In the genomic region with DNA sequence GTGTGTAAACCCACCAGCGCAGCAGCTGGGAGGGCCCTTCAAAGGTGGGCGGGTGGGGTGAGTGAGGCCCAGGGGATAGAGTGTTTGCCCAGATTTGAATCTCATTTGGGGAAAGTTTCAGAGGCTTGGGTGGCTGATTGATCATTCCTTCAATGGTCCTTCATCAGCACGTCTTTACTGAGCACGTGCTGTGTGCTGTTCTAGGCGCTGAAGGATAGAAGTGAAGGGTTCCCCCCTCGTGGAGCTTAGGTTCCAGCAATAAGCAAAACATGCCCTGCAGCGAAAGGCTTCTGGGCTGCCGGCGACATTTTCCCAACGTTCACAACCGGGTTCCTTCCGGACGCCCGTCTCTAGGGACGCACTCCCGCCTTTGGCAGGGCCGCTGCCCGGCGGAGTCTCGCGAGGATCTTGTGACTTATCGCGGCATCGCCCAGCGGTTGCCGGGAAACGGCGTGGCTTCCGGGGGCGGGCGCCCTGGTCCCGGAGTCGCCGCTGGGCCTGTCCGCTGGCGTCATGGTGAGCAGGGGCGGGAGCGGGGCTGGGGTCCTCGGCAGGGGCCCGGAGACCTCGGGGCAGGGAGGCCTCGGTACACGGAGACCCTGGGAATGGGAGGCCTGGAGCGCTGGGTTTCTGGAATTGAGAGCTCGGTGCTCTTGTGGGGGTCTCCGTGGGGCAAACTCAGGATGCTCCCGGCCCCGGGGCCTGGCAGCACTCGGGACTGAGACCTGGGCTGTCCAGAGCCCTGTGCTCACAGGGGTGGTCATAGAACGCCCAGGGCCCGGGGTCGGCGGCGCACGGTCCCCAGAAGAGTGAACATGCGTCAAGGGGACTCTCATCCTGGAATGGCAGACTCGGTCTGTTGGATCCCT, we compare ENCODE assay signal across 2 cellular contexts.
A peak's percentile ranks its signal among the peaks of the same experiment; 100 is the strongest.
TF ChIP-seq lines count a peak whose summit lies in the region.

No MANE protein-coding gene starts in this region.

TF ChIP-seq in HEK293T, 16 proteins besides CTCF, POLR2A, EP300 and RAD21:
- TF ChIP-seq HDGF (IDR thresholded peaks at IDR 0.05; ENCODE audit: borderline replicate concordance) = no peak
- peak; percentile 50; the same call in 1 of the 2 replicates for TF ChIP-seq ELF4 (IDR thresholded peaks at IDR 0.05)
- TF ChIP-seq L3MBTL2 (conservative IDR thresholded peaks at IDR 0.05) = peak; percentile 99
- TF ChIP-seq SP1 (IDR thresholded peaks at IDR 0.05) = peak; percentile 80
- peak; percentile 49; the same call in 1 of the 2 replicates for TF ChIP-seq CTBP1 (IDR thresholded peaks at IDR 0.05; ENCODE audit: borderline replicate concordance)
- TF ChIP-seq FOXA1 (IDR thresholded peaks at IDR 0.05) = no peak

TF ChIP-seq in GM12878, 131 proteins besides CTCF, POLR2A, EP300 and RAD21 (continued from another document and continues in another):
- TF ChIP-seq CBX3 (IDR thresholded peaks at IDR 0.05; ENCODE audit: borderline replicate concordance, low read depth) = no peak
- no peak for TF ChIP-seq PAX8 (IDR thresholded peaks at IDR 0.05)
- TF ChIP-seq ATF2 (IDR thresholded peaks at IDR 0.05; ENCODE audit: low read length) = no peak
- TF ChIP-seq RUNX3 (IDR thresholded peaks at IDR 0.05; ENCODE audit: low read length) = no peak
- TF ChIP-seq LARP7 (IDR thresholded peaks at IDR 0.05) = no peak
- peak in 1 of 2 experiments; percentile 74; a peak in 2 of 4 replicates for TF ChIP-seq BHLHE40 (IDR thresholded peaks at IDR 0.05; ENCODE audit: borderline replicate concordance in 1 of 2, low read depth in 2 of 2, low read length in 1 of 2)
- TF ChIP-seq PAX5 (IDR thresholded peaks at IDR 0.05; ENCODE audit: borderline replicate concordance, low read depth, low read length) = peak; percentile 18; the same call in 1 of the 2 replicates
- TF ChIP-seq RBBP5 (conservative IDR thresholded peaks at IDR 0.05) = no peak
- no peak for TF ChIP-seq TARDBP (IDR thresholded peaks at IDR 0.05; ENCODE audit: borderline replicate concordance)
- TF ChIP-seq SREBF2 (IDR thresholded peaks at IDR 0.05; ENCODE audit: low read length) = no peak
- TF ChIP-seq RAD51 (IDR thresholded peaks at IDR 0.05) = no peak
- TF ChIP-seq MAX (IDR thresholded peaks at IDR 0.05; ENCODE audit: low read depth, low read length) = no peak
- TF ChIP-seq E2F4 (IDR thresholded peaks at IDR 0.05; ENCODE audit: low read depth, low read length) = no peak
- TF ChIP-seq, protein P1, sequence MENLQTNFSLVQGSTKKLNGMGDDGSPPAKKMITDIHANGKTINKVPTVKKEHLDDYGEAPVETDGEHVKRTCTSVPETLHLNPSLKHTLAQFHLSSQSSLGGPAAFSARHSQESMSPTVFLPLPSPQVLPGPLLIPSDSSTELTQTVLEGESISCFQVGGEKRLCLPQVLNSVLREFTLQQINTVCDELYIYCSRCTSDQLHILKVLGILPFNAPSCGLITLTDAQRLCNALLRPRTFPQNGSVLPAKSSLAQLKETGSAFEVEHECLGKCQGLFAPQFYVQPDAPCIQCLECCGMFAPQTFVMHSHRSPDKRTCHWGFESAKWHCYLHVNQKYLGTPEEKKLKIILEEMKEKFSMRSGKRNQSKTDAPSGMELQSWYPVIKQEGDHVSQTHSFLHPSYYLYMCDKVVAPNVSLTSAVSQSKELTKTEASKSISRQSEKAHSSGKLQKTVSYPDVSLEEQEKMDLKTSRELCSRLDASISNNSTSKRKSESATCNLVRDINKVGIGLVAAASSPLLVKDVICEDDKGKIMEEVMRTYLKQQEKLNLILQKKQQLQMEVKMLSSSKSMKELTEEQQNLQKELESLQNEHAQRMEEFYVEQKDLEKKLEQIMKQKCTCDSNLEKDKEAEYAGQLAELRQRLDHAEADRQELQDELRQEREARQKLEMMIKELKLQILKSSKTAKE (IDR thresholded peaks at IDR 0.05; ENCODE audit: low read depth, poor library complexity, severe bottlenecking) = no peak
- no peak for TF ChIP-seq KAT2A (conservative IDR thresholded peaks at IDR 0.05; ENCODE audit: control insufficient read depth, low read depth, low read length)
- no peak for TF ChIP-seq ZNF217 (IDR thresholded peaks at IDR 0.05)
- no peak for TF ChIP-seq JUND (IDR thresholded peaks at IDR 0.05; ENCODE audit: low read depth, low read length)
- TF ChIP-seq ZNF207 (IDR thresholded peaks at IDR 0.05; ENCODE audit: borderline replicate concordance) = no peak
- no peak for TF ChIP-seq SP1 (IDR thresholded peaks at IDR 0.05; ENCODE audit: low read depth, low read length)
- TF ChIP-seq CBFB (IDR thresholded peaks at IDR 0.05; ENCODE audit: low read depth) = no peak
- no peak for TF ChIP-seq FOXM1 (IDR thresholded peaks at IDR 0.05; ENCODE audit: low read depth, low read length)
- TF ChIP-seq, protein P2, sequence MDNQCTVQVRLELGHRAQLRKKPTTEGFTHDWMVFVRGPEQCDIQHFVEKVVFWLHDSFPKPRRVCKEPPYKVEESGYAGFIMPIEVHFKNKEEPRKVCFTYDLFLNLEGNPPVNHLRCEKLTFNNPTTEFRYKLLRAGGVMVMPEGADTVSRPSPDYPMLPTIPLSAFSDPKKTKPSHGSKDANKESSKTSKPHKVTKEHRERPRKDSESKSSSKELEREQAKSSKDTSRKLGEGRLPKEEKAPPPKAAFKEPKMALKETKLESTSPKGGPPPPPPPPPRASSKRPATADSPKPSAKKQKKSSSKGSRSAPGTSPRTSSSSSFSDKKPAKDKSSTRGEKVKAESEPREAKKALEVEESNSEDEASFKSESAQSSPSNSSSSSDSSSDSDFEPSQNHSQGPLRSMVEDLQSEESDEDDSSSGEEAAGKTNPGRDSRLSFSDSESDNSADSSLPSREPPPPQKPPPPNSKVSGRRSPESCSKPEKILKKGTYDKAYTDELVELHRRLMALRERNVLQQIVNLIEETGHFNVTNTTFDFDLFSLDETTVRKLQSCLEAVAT (IDR thresholded peaks at IDR 0.05) = no peak
- no peak for TF ChIP-seq NBN (IDR thresholded peaks at IDR 0.05)
- TF ChIP-seq, protein P3, sequence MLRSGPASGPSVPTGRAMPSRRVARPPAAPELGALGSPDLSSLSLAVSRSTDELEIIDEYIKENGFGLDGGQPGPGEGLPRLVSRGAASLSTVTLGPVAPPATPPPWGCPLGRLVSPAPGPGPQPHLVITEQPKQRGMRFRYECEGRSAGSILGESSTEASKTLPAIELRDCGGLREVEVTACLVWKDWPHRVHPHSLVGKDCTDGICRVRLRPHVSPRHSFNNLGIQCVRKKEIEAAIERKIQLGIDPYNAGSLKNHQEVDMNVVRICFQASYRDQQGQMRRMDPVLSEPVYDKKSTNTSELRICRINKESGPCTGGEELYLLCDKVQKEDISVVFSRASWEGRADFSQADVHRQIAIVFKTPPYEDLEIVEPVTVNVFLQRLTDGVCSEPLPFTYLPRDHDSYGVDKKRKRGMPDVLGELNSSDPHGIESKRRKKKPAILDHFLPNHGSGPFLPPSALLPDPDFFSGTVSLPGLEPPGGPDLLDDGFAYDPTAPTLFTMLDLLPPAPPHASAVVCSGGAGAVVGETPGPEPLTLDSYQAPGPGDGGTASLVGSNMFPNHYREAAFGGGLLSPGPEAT (IDR thresholded peaks at IDR 0.05; ENCODE audit: low read depth) = no peak
- TF ChIP-seq ATF7 (IDR thresholded peaks at IDR 0.05; ENCODE audit: low read depth) = no peak
- TF ChIP-seq NR2C1 (IDR thresholded peaks at IDR 0.05) = no peak
- TF ChIP-seq, protein P4, sequence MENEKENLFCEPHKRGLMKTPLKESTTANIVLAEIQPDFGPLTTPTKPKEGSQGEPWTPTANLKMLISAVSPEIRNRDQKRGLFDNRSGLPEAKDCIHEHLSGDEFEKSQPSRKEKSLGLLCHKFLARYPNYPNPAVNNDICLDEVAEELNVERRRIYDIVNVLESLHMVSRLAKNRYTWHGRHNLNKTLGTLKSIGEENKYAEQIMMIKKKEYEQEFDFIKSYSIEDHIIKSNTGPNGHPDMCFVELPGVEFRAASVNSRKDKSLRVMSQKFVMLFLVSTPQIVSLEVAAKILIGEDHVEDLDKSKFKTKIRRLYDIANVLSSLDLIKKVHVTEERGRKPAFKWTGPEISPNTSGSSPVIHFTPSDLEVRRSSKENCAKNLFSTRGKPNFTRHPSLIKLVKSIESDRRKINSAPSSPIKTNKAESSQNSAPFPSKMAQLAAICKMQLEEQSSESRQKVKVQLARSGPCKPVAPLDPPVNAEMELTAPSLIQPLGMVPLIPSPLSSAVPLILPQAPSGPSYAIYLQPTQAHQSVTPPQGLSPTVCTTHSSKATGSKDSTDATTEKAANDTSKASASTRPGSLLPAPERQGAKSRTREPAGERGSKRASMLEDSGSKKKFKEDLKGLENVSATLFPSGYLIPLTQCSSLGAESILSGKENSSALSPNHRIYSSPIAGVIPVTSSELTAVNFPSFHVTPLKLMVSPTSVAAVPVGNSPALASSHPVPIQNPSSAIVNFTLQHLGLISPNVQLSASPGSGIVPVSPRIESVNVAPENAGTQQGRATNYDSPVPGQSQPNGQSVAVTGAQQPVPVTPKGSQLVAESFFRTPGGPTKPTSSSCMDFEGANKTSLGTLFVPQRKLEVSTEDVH (IDR thresholded peaks at IDR 0.05; ENCODE audit: low read depth, partially characterized antibody) = no peak
- TF ChIP-seq YBX1 (IDR thresholded peaks at IDR 0.05) = no peak
- no peak for TF ChIP-seq SUPT20H (IDR thresholded peaks at IDR 0.05; ENCODE audit: borderline replicate concordance, control insufficient read depth, low read depth, low read length)
- TF ChIP-seq IKZF2 (IDR thresholded peaks at IDR 0.05) = no peak
- no peak for TF ChIP-seq BACH1 (IDR thresholded peaks at IDR 0.05; ENCODE audit: borderline replicate concordance)
- TF ChIP-seq CHD2 (IDR thresholded peaks at IDR 0.05; ENCODE audit: borderline replicate concordance, low read depth, low read length) = peak; percentile 99
- TF ChIP-seq, protein P5, sequence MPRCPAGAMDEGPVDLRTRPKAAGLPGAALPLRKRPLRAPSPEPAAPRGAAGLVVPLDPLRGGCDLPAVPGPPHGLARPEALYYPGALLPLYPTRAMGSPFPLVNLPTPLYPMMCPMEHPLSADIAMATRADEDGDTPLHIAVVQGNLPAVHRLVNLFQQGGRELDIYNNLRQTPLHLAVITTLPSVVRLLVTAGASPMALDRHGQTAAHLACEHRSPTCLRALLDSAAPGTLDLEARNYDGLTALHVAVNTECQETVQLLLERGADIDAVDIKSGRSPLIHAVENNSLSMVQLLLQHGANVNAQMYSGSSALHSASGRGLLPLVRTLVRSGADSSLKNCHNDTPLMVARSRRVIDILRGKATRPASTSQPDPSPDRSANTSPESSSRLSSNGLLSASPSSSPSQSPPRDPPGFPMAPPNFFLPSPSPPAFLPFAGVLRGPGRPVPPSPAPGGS (IDR thresholded peaks at IDR 0.05; ENCODE audit: borderline replicate concordance, insufficient read depth, low read depth, low read length, poor library complexity, severe bottlenecking) = no peak
- peak in 1 of 2 experiments; percentile 58; a peak in 2 of 3 replicates for TF ChIP-seq EGR1 (IDR thresholded peaks at IDR 0.05; ENCODE audit: borderline replicate concordance in 1 of 2, low read depth in 2 of 2, low read length in 2 of 2)
- TF ChIP-seq ZBTB11 (CRISPR knock-in tag; IDR thresholded peaks at IDR 0.05) = no peak
- TF ChIP-seq SIN3A (IDR thresholded peaks at IDR 0.05; ENCODE audit: low read depth, low read length) = no peak
- TF ChIP-seq SUZ12 (IDR thresholded peaks at IDR 0.05; ENCODE audit: unreplicated experiment) = no peak
- TF ChIP-seq MTA2 (IDR thresholded peaks at IDR 0.05; ENCODE audit: low read depth) = no peak
- peak; percentile 97; the same call in 1 of the 2 replicates for TF ChIP-seq RCOR1 (conservative IDR thresholded peaks at IDR 0.05; ENCODE audit: low read depth, low read length)
- TF ChIP-seq, protein P6, sequence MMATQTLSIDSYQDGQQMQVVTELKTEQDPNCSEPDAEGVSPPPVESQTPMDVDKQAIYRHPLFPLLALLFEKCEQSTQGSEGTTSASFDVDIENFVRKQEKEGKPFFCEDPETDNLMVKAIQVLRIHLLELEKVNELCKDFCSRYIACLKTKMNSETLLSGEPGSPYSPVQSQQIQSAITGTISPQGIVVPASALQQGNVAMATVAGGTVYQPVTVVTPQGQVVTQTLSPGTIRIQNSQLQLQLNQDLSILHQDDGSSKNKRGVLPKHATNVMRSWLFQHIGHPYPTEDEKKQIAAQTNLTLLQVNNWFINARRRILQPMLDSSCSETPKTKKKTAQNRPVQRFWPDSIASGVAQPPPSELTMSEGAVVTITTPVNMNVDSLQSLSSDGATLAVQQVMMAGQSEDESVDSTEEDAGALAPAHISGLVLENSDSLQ (IDR thresholded peaks at IDR 0.05) = no peak
- no peak for TF ChIP-seq BCL11A (IDR thresholded peaks at IDR 0.05; ENCODE audit: low read depth, low read length)
